18 cellular contexts compared by ENCODE assay signal in genomic region chr4:174211611-174212044, GRCh38.
DNase-seq lines count a peak whose midpoint lies in the region; ATAC-seq, FAIRE-seq and TF ChIP-seq lines count a peak whose summit lies in the region.
"Had no signal": no experiment of that assay in that cellular context is flagged by ENCODE, and none has a peak within 500 bp of the region (broad histone marks: within the 10 kb centered on the region; RNA-seq: fewer than 3 reads in every experiment).

No MANE protein-coding gene starts in this region.

- intact Hi-C loops in left ventricle myocardium inferior (cut with micrococcal nuclease): no loop called here
- intact Hi-C loops in left ventricle myocardium superior (cut with micrococcal nuclease): no loop called here
- intact Hi-C loops in kidney (cut with DNase I): no loop called here

- H3K4me1 ChIP-seq in left ventricle myocardium inferior (peaks cover 31% of the 10 kb centered on the region), kidney (ENCODE audit: control insufficient read depth in 1 of 2, insufficient read depth in 1 of 2, low read depth in 1 of 2, low read length in 2 of 2) (no peaks in the 10 kb centered on the region)

- CTCF ChIA-PET in activated naive CD4-positive, alpha-beta T cell treated with anti-CD3 and anti-CD28 coated beads, Interleukin-2, amount 10 ng/mL, durations not matched to agents 7 days and 5 days (lab: Charles Lee): interaction anchor here (0.9 to 1.2 kb wide), 2 partner anchors 55 to 109 kb away, joined by 3 read pairs; no protein-coding TSS in a partner anchor

- H3K36me3 ChIP-seq in left ventricle myocardium inferior (no peaks in the 10 kb centered on the region), kidney (ENCODE audit: control insufficient read depth in 1 of 2, insufficient read depth in 2 of 2, low read length in 2 of 2) (no peaks in the 10 kb centered on the region), MG63 (no peaks in the 10 kb centered on the region)
- H3K36me3 ChIP-seq: pancreas, Peyer's patch had no signal

- no peaks in the 10 kb centered on the region for H3K9me3 ChIP-seq in left ventricle myocardium inferior (replicated peaks)
- H3K9me3 ChIP-seq in kidney (ENCODE audit: control insufficient read depth in 1 of 2, low read length in 2 of 2): no peaks in the 10 kb centered on the region
- H3K9me3 ChIP-seq in MG63: no peaks in the 10 kb centered on the region
- H3K9me3 ChIP-seq: pancreas, Peyer's patch had no signal

- peaks cover 85% of the 10 kb centered on the region for H3K27me3 Mint-ChIP-seq in central memory CD8-positive, alpha-beta T cell
- peaks cover 72 to 87% (median 74%) of the 10 kb centered on the region in 3 donors for H3K27me3 Mint-ChIP-seq in naive B cell
- H3K27me3 Mint-ChIP-seq in activated naive CD4-positive, alpha-beta T cell treated with anti-CD3 and anti-CD28 coated beads, Interleukin-2, amount 10 ng/mL, durations not matched to agents 7 days and 5 days: peaks cover 67% of the 10 kb centered on the region

- H3K9ac ChIP-seq in kidney (ENCODE audit: low read length in 2 of 2): no peak overlapping the region

- H3K27me3 ChIP-seq in left ventricle myocardium inferior (ENCODE audit: low read depth) (peaks cover 99% of the 10 kb centered on the region), MG63 (no peaks in the 10 kb centered on the region)

- no peak for DNase-seq in left ventricle myocardium inferior
- no peak for DNase-seq in left ventricle myocardium superior
- DNase-seq in central memory CD8-positive, alpha-beta T cell (ENCODE audit: low spot score in 2 of 2): no peak
- DNase-seq in naive B cell: no peak
- DNase-seq in activated naive CD4-positive, alpha-beta T cell treated with anti-CD3 and anti-CD28 coated beads, Interleukin-2, amount 10 ng/mL, durations not matched to agents 7 days and 5 days: no peak
- DNase-seq in epidermal melanocyte (ENCODE audit: insufficient read length, low spot score): no peak
- DNase-seq in kidney: no peak
- no peak for DNase-seq in MG63
- DNase-seq: activated CD4-positive, alpha-beta T cell treated with anti-CD3 and anti-CD28 coated beads, Interleukin-2, amount 50 U/mL, for 1 hour; activated effector memory CD4-positive, alpha-beta T cell treated with Interleukin-2 at 50 U/mL for 16 hours; DMS53; NCI-H1092 treated with DMSO at 0.1 percent for 48 hours; pancreas; Peyer's patch; stimulated activated CD4-positive, alpha-beta T cell treated with anti-CD3 and anti-CD28 coated beads, Interleukin-15, amount 100 ng/mL, for 24 hours; SW 1271 had no signal

- peaks cover 35% of the 10 kb centered on the region for H3K4me1 Mint-ChIP-seq in central memory CD8-positive, alpha-beta T cell
- H3K4me1 Mint-ChIP-seq in naive B cell: peaks cover 32 to 40% (median 32%) of the 10 kb centered on the region in 3 donors
- H3K4me1 Mint-ChIP-seq in activated naive CD4-positive, alpha-beta T cell treated with anti-CD3 and anti-CD28 coated beads, Interleukin-2, amount 10 ng/mL, durations not matched to agents 7 days and 5 days: peaks cover 28% of the 10 kb centered on the region

- FAIRE-seq in kidney (lab: Jason Lieb, UNC): no peak
- FAIRE-seq: bronchial epithelial cell, pancreas had no signal

- H3K4me3 Mint-ChIP-seq in central memory CD8-positive, alpha-beta T cell: peak overlapping the region; percentile 29
- H3K4me3 Mint-ChIP-seq in naive B cell: peak overlapping the region in 6 of 8 donors; percentile 26 to 76 (median 70)
- no peak overlapping the region for H3K4me3 Mint-ChIP-seq in activated naive CD4-positive, alpha-beta T cell treated with anti-CD3 and anti-CD28 coated beads, Interleukin-2, amount 10 ng/mL, durations not matched to agents 7 days and 5 days

- H3K27ac ChIP-seq in left ventricle myocardium inferior (replicated peaks) (no peak overlapping the region), kidney (ENCODE audit: low read depth in 2 of 2, low read length in 2 of 2) (no peak overlapping the region)
- H3K27ac ChIP-seq: pancreas, Peyer's patch had no signal

- H3K27ac Mint-ChIP-seq in central memory CD8-positive, alpha-beta T cell (ENCODE audit: low read depth): no peak overlapping the region
- H3K27ac Mint-ChIP-seq in naive B cell: no peak overlapping the region
- no peak overlapping the region for H3K27ac Mint-ChIP-seq in activated naive CD4-positive, alpha-beta T cell treated with anti-CD3 and anti-CD28 coated beads, Interleukin-2, amount 10 ng/mL, durations not matched to agents 7 days and 5 days

- H3K36me3 Mint-ChIP-seq in central memory CD8-positive, alpha-beta T cell (ENCODE audit: insufficient read depth): peaks cover 11% of the 10 kb centered on the region
- peaks cover 0 to 10% of the 10 kb centered on the region in 2 donors for H3K36me3 Mint-ChIP-seq in naive B cell
- peaks cover 2% of the 10 kb centered on the region for H3K36me3 Mint-ChIP-seq in activated naive CD4-positive, alpha-beta T cell treated with anti-CD3 and anti-CD28 coated beads, Interleukin-2, amount 10 ng/mL, durations not matched to agents 7 days and 5 days

- TF ChIP-seq CTCF in left ventricle myocardium inferior (IDR thresholded peaks at IDR 0.05; ENCODE audit: borderline replicate concordance) (no peak), kidney (IDR thresholded peaks at IDR 0.05; ENCODE audit: borderline replicate concordance, extremely low read depth, insufficient read depth) (no peak)

- H3K4me3 ChIP-seq in left ventricle myocardium inferior: peak overlapping the region; percentile 2
- no peak overlapping the region for H3K4me3 ChIP-seq in kidney (ENCODE audit: low read length in 2 of 2)
- no peak overlapping the region for H3K4me3 ChIP-seq in MG63
- H3K4me3 ChIP-seq: lung, pancreas, Peyer's patch had no signal

- no peak for ATAC-seq in left ventricle myocardium superior
- no peak for ATAC-seq in central memory CD8-positive, alpha-beta T cell (replicated peaks; ENCODE audit: extremely low read depth, poor library complexity, severe bottlenecking)
- no peak for ATAC-seq in naive B cell (ENCODE audit: low read depth in 2 of 2)

- no peaks in the 10 kb centered on the region for H3K9me3 Mint-ChIP-seq in central memory CD8-positive, alpha-beta T cell
- peaks cover 3 to 22% (median 9%) of the 10 kb centered on the region in 7 donors for H3K9me3 Mint-ChIP-seq in naive B cell
- H3K9me3 Mint-ChIP-seq in activated naive CD4-positive, alpha-beta T cell treated with anti-CD3 and anti-CD28 coated beads, Interleukin-2, amount 10 ng/mL, durations not matched to agents 7 days and 5 days: no peaks in the 10 kb centered on the region
